Comparison of ENCODE assay signal across 7 cellular contexts in the genomic region with DNA sequence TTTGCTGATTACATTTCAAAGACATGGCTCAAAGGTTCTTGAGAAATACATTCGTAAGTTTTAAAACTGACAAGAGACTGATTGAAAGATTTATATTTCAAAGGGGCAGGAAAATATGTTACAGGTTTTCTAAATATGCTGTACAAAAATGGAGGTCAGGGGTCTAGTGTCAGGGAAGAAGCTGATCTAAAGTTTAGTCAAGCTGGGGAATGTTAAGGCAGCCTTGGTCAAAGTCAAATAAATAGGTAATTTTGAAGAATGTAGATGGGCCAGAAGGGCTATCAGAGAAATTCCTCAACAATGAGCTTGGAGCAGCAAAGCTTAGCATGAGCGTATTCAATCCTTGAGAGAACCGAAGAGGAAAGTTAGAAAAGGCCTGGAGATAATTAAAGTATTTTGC. TPM values are rescaled to one million over a fixed set of nuclear protein-coding genes. Genes with fewer than 3 reads are reported as not detected.
"Had no signal": no experiment of that assay in that cellular context is flagged by ENCODE, and none has a peak within 500 bp of the region (broad histone marks: within the 10 kb centered on the region; RNA-seq: fewer than 3 reads in every experiment).

No MANE protein-coding gene starts in this region.

- H3K4me3 ChIP-seq: GM23338, K562 had no signal

- H3K9me3 Mint-ChIP-seq: GM23338, H9 had no signal

- DNase-seq: H9, HCEC 1CT, IMR-90, KG1 had no signal

- H3K27ac Mint-ChIP-seq: GM23338, H9 had no signal

- H3K4me3 Mint-ChIP-seq: GM23338, H9 had no signal

- H3K4me2 ChIP-seq: GM23338 had no signal

- H2AFZ ChIP-seq: GM23338 had no signal

- ATAC-seq: GM23338, K562 had no signal

RNA-seq across cellular contexts. Expression of gene ATP10D, which starts 11.7 kb away (rescaled TPM):
- total RNA-seq: HT-29 had no signal
